In genomic region chr1:236605030-236605806, GRCh38 we compare ENCODE assay signal across 8 cellular contexts. TPM values are rescaled to one million over a fixed set of nuclear protein-coding genes. Genes with fewer than 3 reads are reported as not detected.
A peak's percentile ranks its signal among the peaks of the same experiment; 100 is the strongest.
DNase-seq lines count a peak whose midpoint lies in the region; ATAC-seq, FAIRE-seq and TF ChIP-seq lines count a peak whose summit lies in the region.

No MANE protein-coding gene starts in this region.

- peaks cover 23% of the 10 kb centered on the region for H3K36me3 Mint-ChIP-seq in T-helper 2 cell treated with Interferon-gamma antibody and Interleukin-4, amounts not matched to agents 5 μg/mL and 100 μg/mL, for 36 hours (ENCODE audit: low read depth)
- H3K36me3 Mint-ChIP-seq in activated naive CD8-positive, alpha-beta T cell treated with anti-CD3 and anti-CD28 coated beads for 36 hours = peaks cover 26% of the 10 kb centered on the region

- H3K4me3 ChIP-seq in kidney (ENCODE audit: low read length in 2 of 2) (peak overlapping the region; percentile 95 to 98), testis (peak overlapping the region; percentile 79 to 84)

- H3K27me3 Mint-ChIP-seq in T-helper 2 cell treated with Interferon-gamma antibody and Interleukin-4, amounts not matched to agents 5 μg/mL and 100 μg/mL, for 36 hours (ENCODE audit: low read depth) = peaks cover 15% of the 10 kb centered on the region
- H3K27me3 Mint-ChIP-seq in activated naive CD8-positive, alpha-beta T cell treated with anti-CD3 and anti-CD28 coated beads for 36 hours = peaks cover 19% of the 10 kb centered on the region

- peak overlapping the region; percentile 74 to 80 for H3K27ac ChIP-seq in kidney (ENCODE audit: low read depth in 2 of 2, low read length in 2 of 2)
- H3K27ac ChIP-seq in testis = peak overlapping the region in 1 of 2 donors; percentile 86

- H3K9me3 ChIP-seq in kidney (ENCODE audit: control insufficient read depth in 1 of 2, low read length in 2 of 2) = no peaks in the 10 kb centered on the region
- no peaks in the 10 kb centered on the region for H3K9me3 ChIP-seq in testis

- 56 to 67% methylated on average over 29 of the region's 29 CpGs for WGBS in testis, 2 donors

- H3K9me3 Mint-ChIP-seq in T-helper 2 cell treated with Interferon-gamma antibody and Interleukin-4, amounts not matched to agents 5 μg/mL and 100 μg/mL, for 36 hours = no peaks in the 10 kb centered on the region
- no peaks in the 10 kb centered on the region for H3K9me3 Mint-ChIP-seq in activated naive CD8-positive, alpha-beta T cell treated with anti-CD3 and anti-CD28 coated beads for 36 hours

- no peak for TF ChIP-seq POLR2A in testis (IDR thresholded peaks at IDR 0.05)

- peak overlapping the region; percentile 14 to 59 for H3K9ac ChIP-seq in kidney (ENCODE audit: low read length in 2 of 2)

- no peak for ATAC-seq in HG02610 (IDR thresholded peaks at IDR 0.05; ENCODE audit: unreplicated experiment)

- peak overlapping the region; percentile 89 for H3K27ac Mint-ChIP-seq in T-helper 2 cell treated with Interferon-gamma antibody and Interleukin-4, amounts not matched to agents 5 μg/mL and 100 μg/mL, for 36 hours
- H3K27ac Mint-ChIP-seq in activated naive CD8-positive, alpha-beta T cell treated with anti-CD3 and anti-CD28 coated beads for 36 hours = peak overlapping the region; percentile 91

- H3K4me1 ChIP-seq in kidney (ENCODE audit: control insufficient read depth in 1 of 2, insufficient read depth in 1 of 2, low read depth in 1 of 2, low read length in 2 of 2) = peaks cover 0 to 4% of the 10 kb centered on the region in 2 donors
- peaks cover 4% of the 10 kb centered on the region for H3K4me1 ChIP-seq in testis

- no peak for DNase-seq in T-helper 2 cell treated with Interferon-gamma antibody and Interleukin-4, amounts not matched to agents 5 μg/mL and 100 μg/mL, for 36 hours (ENCODE audit: low spot score)
- DNase-seq in T-helper 2 cell (no peak), kidney (peak; percentile 63), testis (no peak), Kasumi-1 (lab: John Stamatoyannopoulos, UW) (no peak), epidermal melanocyte (ENCODE audit: insufficient read length, low spot score) (no peak)
- DNase-seq in activated naive CD8-positive, alpha-beta T cell treated with anti-CD3 and anti-CD28 coated beads for 36 hours = no peak

- intact Hi-C loops in kidney (cut with DNase I) (no loop called here), testis (cut with DNase I; ENCODE audit: low total_unique reads) (no loop called here)

- TF ChIP-seq CTCF in kidney (IDR thresholded peaks at IDR 0.05; ENCODE audit: borderline replicate concordance, extremely low read depth, insufficient read depth) (no peak), testis (IDR thresholded peaks at IDR 0.05) (no peak)

- peaks cover 17% of the 10 kb centered on the region for H3K4me1 Mint-ChIP-seq in T-helper 2 cell treated with Interferon-gamma antibody and Interleukin-4, amounts not matched to agents 5 μg/mL and 100 μg/mL, for 36 hours (ENCODE audit: low read depth)
- peaks cover 18% of the 10 kb centered on the region for H3K4me1 Mint-ChIP-seq in activated naive CD8-positive, alpha-beta T cell treated with anti-CD3 and anti-CD28 coated beads for 36 hours

- no peak for FAIRE-seq in kidney (lab: Jason Lieb, UNC)

- peak overlapping the region; percentile 87 for H3K4me3 Mint-ChIP-seq in T-helper 2 cell treated with Interferon-gamma antibody and Interleukin-4, amounts not matched to agents 5 μg/mL and 100 μg/mL, for 36 hours
- peak overlapping the region; percentile 96 for H3K4me3 Mint-ChIP-seq in activated naive CD8-positive, alpha-beta T cell treated with anti-CD3 and anti-CD28 coated beads for 36 hours

- H3K36me3 ChIP-seq in kidney (ENCODE audit: control insufficient read depth in 1 of 2, insufficient read depth in 2 of 2, low read length in 2 of 2) (peaks cover 2 to 4% of the 10 kb centered on the region in 2 donors), testis (ENCODE audit: low read depth, missing control alignments) (no peaks in the 10 kb centered on the region)

- no peaks in the 10 kb centered on the region for H3K27me3 ChIP-seq in testis

RNA-seq across cellular contexts. Expression of gene HEATR1, which starts 0.9 kb away (rescaled TPM):
- total RNA-seq in activated naive CD8-positive, alpha-beta T cell treated with anti-CD3 and anti-CD28 coated beads for 36 hours = 100 to 1,000 TPM; 101 TPM
- total RNA-seq in kidney (34.4 TPM), testis (10 to 100 TPM; 51.7 to 57.7 TPM)
- polyA plus RNA-seq in kidney (ENCODE audit: insufficient read depth, low read depth, low replicate concordance) (2.9 TPM), testis (ENCODE audit: insufficient read depth, low read depth, low replicate concordance) (27.9 TPM)
